In the genomic region with DNA sequence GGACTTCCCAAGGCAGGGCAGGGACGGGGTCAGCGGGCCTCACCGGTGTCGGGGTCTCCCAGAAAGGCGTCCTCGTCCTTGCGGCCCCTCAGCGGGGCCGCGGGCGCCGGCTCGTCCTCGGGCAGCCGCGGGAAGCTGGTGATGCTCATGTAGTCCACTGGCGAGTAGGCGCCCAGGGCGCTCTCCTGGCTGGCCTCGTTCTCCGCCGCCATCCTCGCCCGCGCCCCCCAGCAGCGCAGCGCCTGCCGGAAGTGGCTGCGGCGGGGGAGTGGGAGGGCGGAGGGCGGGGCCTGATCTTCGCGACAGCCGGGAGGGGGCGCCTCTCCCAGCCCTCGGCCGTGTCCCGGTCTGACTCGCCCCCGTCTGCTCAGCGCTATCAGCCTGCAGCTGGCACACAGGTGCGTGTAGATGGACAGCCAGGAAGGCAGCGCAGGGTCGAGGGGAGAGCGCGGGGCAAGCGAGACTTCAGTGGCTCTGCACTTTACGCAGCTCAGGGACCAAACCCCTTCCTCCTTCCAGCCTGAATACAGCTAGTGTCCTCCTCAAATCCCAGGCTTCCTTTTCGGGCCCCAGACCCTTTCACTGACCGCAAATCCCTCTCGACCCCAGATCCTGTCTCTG, we compare ENCODE assay signal across 8 cellular contexts. TPM values are rescaled to one million over a fixed set of nuclear protein-coding genes. Genes with fewer than 3 reads are reported as not detected.
DNase-seq lines count a peak whose midpoint lies in the region; ATAC-seq, FAIRE-seq and TF ChIP-seq lines count a peak whose summit lies in the region.

A gene with protein sequence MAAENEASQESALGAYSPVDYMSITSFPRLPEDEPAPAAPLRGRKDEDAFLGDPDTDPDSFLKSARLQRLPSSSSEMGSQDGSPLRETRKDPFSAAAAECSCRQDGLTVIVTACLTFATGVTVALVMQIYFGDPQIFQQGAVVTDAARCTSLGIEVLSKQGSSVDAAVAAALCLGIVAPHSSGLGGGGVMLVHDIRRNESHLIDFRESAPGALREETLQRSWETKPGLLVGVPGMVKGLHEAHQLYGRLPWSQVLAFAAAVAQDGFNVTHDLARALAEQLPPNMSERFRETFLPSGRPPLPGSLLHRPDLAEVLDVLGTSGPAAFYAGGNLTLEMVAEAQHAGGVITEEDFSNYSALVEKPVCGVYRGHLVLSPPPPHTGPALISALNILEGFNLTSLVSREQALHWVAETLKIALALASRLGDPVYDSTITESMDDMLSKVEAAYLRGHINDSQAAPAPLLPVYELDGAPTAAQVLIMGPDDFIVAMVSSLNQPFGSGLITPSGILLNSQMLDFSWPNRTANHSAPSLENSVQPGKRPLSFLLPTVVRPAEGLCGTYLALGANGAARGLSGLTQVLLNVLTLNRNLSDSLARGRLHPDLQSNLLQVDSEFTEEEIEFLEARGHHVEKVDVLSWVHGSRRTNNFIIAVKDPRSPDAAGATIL (minus strand): TSS at position 253 of the 621 bp plus-strand sequence. CDS start 41 bp downstream, at position 212.

- H3K4me3 Mint-ChIP-seq in dendritic cell treated with granulocyte-macrophage colony-stimulating factor and Interleukin-4, amounts not matched to agents 40 ng/mL and 50 ng/mL, for 4 days, result peak within 1 kb of the TSS; percentile 82

- H3K4me1 ChIP-seq in HepG2 (ENCODE audit: insufficient read depth, low read length), result peaks cover 46% of the 10 kb centered on the region

- peak within 1 kb of the TSS; percentile 67 for H3K27ac Mint-ChIP-seq in dendritic cell treated with granulocyte-macrophage colony-stimulating factor and Interleukin-4, amounts not matched to agents 40 ng/mL and 50 ng/mL, for 4 days

- H3K79me2 ChIP-seq in HepG2 (ENCODE audit: insufficient read depth, low read length), result peaks cover 18% of the 10 kb centered on the region

- H3K4me3 ChIP-seq in GM08714 (ENCODE audit: low read length), result peak within 1 kb of the TSS; percentile 42
- H3K4me3 ChIP-seq in HepG2 (replicated peaks in 1 of 3; ENCODE audit: insufficient read depth in 1 of 3, low read depth in 2 of 3, low read length in 3 of 3), result peak within 1 kb of the TSS; percentile 69 to 83 (median 72)

- TF ChIP-seq POLR2A in HepG2 (IDR thresholded peaks at IDR 0.05; ENCODE audit: insufficient read depth in 1 of 2, low read depth in 2 of 2, low read length in 2 of 2), result peak; percentile 37 to 89; a peak in 3 of 4 replicates

- no TSS peak for BruUV-seq in HepG2 (replicated peaks; lab: Mats Ljungman, UMichigan)

- H3K9me3 Mint-ChIP-seq in dendritic cell treated with granulocyte-macrophage colony-stimulating factor and Interleukin-4, amounts not matched to agents 40 ng/mL and 50 ng/mL, for 4 days, result no peaks in the 10 kb centered on the region

- POLR2A ChIA-PET in HepG2 (lab: Yijun Ruan, JAX), result interaction anchor here (0.6 to 1.9 kb wide), 3 partner anchors 47 to 221 kb away, joined by 3 to 11 read pairs (median 6); a partner anchor contains a TSS

- peaks cover 8% of the 10 kb centered on the region for H3K36me3 Mint-ChIP-seq in dendritic cell treated with granulocyte-macrophage colony-stimulating factor and Interleukin-4, amounts not matched to agents 40 ng/mL and 50 ng/mL, for 4 days (ENCODE audit: low read depth)

- H3K36me3 ChIP-seq in HepG2 (replicated peaks in 1 of 2; ENCODE audit: control insufficient read depth in 1 of 2, insufficient read depth in 2 of 2, low read length in 2 of 2), result no peaks in the 10 kb centered on the region

- no peaks in the 10 kb centered on the region for H4K20me1 ChIP-seq in HepG2 (ENCODE audit: insufficient read depth, low read length)

- H3K9me3 ChIP-seq in HepG2 (ENCODE audit: low read length), result no peaks in the 10 kb centered on the region

- H3K27me3 Mint-ChIP-seq in dendritic cell treated with granulocyte-macrophage colony-stimulating factor and Interleukin-4, amounts not matched to agents 40 ng/mL and 50 ng/mL, for 4 days, result peaks cover 10% of the 10 kb centered on the region

- CTCF ChIA-PET in HepG2 (lab: Yijun Ruan, JAX; ENCODE audit: low intra/inter-chr PET ratio, low total read pairs), result interaction anchor here (1.3 to 6.7 kb wide), 5 partner anchors 75 to 397 kb away, joined by 5 to 123 read pairs (median 7); a partner anchor contains a TSS

- H3K27me3 ChIP-seq in HepG2 (ENCODE audit: control insufficient read depth in 1 of 2, insufficient read depth in 2 of 2, low read length in 2 of 2), result peaks cover 0 to 5% of the 10 kb centered on the region in 2 experiments; a peak in 1 of 5 replicates

- TF ChIP-seq EP300 in HepG2 (IDR thresholded peaks at IDR 0.05; ENCODE audit: low read depth in 2 of 2, low read length in 2 of 2), result no peak; a peak in 2 of 4 replicates
- TF ChIP-seq EP300 in HepG2 (CRISPR knock-in tag; IDR thresholded peaks at IDR 0.05; ENCODE audit: borderline replicate concordance), result no peak

- peak; percentile 99 for TF ChIP-seq CTCF in HepG2 (CRISPR knock-in tag; IDR thresholded peaks at IDR 0.05)

- ATAC-seq in HG03159 (IDR thresholded peaks at IDR 0.05; ENCODE audit: unreplicated experiment) (peak; percentile 44), HepG2 (peak; percentile 71), GM18861 (IDR thresholded peaks at IDR 0.05; ENCODE audit: unreplicated experiment) (no peak)

- peak; percentile 66 for TF ChIP-seq RAD21 in HepG2 (CRISPR knock-in tag; IDR thresholded peaks at IDR 0.05)

- FAIRE-seq in HepG2 (lab: Jason Lieb, UNC), result no peak

- intact Hi-C loops in dendritic cell treated with granulocyte-macrophage colony-stimulating factor and Interleukin-4, amounts not matched to agents 40 ng/mL and 50 ng/mL, for 4 days (cut with micrococcal nuclease), result no loop called here
- intact Hi-C loops in HepG2 (cut with micrococcal nuclease; ENCODE audit: unreplicated experiment), result no loop called here

- H3K4me2 ChIP-seq in HepG2 (ENCODE audit: low read depth, low read length), result peak within 1 kb of the TSS; percentile 99

- WGBS in HepG2 (ENCODE audit: low lambda C conversion rate), result 3% methylated on average over 23 of the region's 52 CpGs

- in situ Hi-C loops in HepG2 (cut with HindIII; ENCODE audit: extremely low pct_ligation_motif_present, low pct_unique_long_range_greater_than_20kb), result loop anchor here (5.0 to 10.0 kb wide), 3 partner anchors 85 to 392 kb away; a partner anchor contains a TSS

- H3K4me1 Mint-ChIP-seq in dendritic cell treated with granulocyte-macrophage colony-stimulating factor and Interleukin-4, amounts not matched to agents 40 ng/mL and 50 ng/mL, for 4 days (ENCODE audit: low read depth), result peaks cover 58% of the 10 kb centered on the region

- H3K9ac ChIP-seq in HepG2 (ENCODE audit: insufficient read depth, low read depth, low read length), result peak within 1 kb of the TSS; percentile 69

- peak within 1 kb of the TSS; percentile 73 for H2AFZ ChIP-seq in HepG2 (ENCODE audit: low read length)

- DNase-seq in NCI-H524 (lab: John Stamatoyannopoulos, UW) (peak; percentile 69 to 86), HepG2 (ENCODE audit: low spot score) (peak; percentile 81)
- peak; percentile 83 to 84 for DNase-seq in activated CD4-positive, alpha-beta T cell treated with anti-CD3 and anti-CD28 coated beads, Interleukin-2, amount 50 U/mL, for 24 hours (ENCODE audit: low read depth in 1 of 2, low spot score in 1 of 2)
- DNase-seq in stimulated activated CD4-positive, alpha-beta T cell treated with anti-CD3 and anti-CD28 coated beads, Interleukin-2, amount 100 ng/mL, for 4 hours (ENCODE audit: low read depth), result peak; percentile 85

- no peak within 1 kb of the TSS for H3K27ac ChIP-seq in HepG2 (ENCODE audit: extremely low read length, insufficient read depth, low read length)

TF ChIP-seq in HepG2, 621 proteins besides CTCF, POLR2A, EP300 and RAD21 (continues in another document):
- TF ChIP-seq GLI4 (CRISPR knock-in tag; IDR thresholded peaks at IDR 0.05; ENCODE audit: borderline replicate concordance), result peak; percentile 19; the same call in 1 of the 2 replicates
- TF ChIP-seq ZSCAN31 (CRISPR knock-in tag; IDR thresholded peaks at IDR 0.05; ENCODE audit: low read depth), result peak; percentile 99
- TF ChIP-seq ZSCAN21 (CRISPR knock-in tag; IDR thresholded peaks at IDR 0.05; ENCODE audit: borderline replicate concordance), result peak; percentile 68; the same call in 1 of the 2 replicates
- TF ChIP-seq ZSCAN20 (CRISPR knock-in tag; IDR thresholded peaks at IDR 0.05; ENCODE audit: borderline replicate concordance), result 0 out of 2 replicates have a peak, but pooled peaks have one; percentile 14
- peak; percentile 75; the same call in 1 of the 2 replicates for TF ChIP-seq ZNF589 (CRISPR knock-in tag; conservative IDR thresholded peaks at IDR 0.05)

RNA-seq across cellular contexts. Expression of the gene that starts here (rescaled TPM):
- 1.9 and 6.6 TPM in 2 replicates for total RNA-seq in HepG2 (2016; rRNA removed; fragmentation: Illumina TruSeq; extraction: Trizol)
- 0.97 and 1.8 TPM in 2 replicates for total RNA-seq in HepG2 (2016; cell fraction: cytosol; rRNA removed; fragmentation: Illumina TruSeq; extraction: Trizol; ENCODE audit: low read depth)
- 2.1 and 7.0 TPM in 2 replicates for total RNA-seq in HepG2 (2016; cell fraction: insoluble cytoplasmic fraction; rRNA removed; fragmentation: Illumina TruSeq; extraction: Trizol)
- total RNA-seq in HepG2 (2016; cell fraction: membrane; rRNA removed; fragmentation: Illumina TruSeq; extraction: Trizol), result 1.3 and 1.9 TPM in 2 replicates
- 13.6 and 13.8 TPM in 2 replicates for total RNA-seq in HepG2 (2016; cell fraction: nucleus; rRNA removed; fragmentation: Illumina TruSeq; extraction: Trizol)
- polyA plus RNA-seq in HepG2 (2011; rRNA removed), result 23.0 and 35.3 TPM in 2 replicates
- polyA plus RNA-seq in HepG2 (2011; cell fraction: cytosol; rRNA removed), result 8.5 and 11.9 TPM in 2 replicates
- polyA plus RNA-seq in HepG2 (2011; cell fraction: nucleus; rRNA removed), result 155 and 166 TPM in 2 replicates
- polyA plus RNA-seq in HepG2 (2012), result 16.1 and 18.7 TPM in 2 replicates
- polyA plus RNA-seq in HepG2 (2016; cell fraction: cytosol; fragmentation: Illumina TruSeq; extraction: Trizol; ENCODE audit: low read depth), result 2.2 and 2.3 TPM in 2 replicates
- polyA plus RNA-seq in HepG2 (2016; cell fraction: insoluble cytoplasmic fraction; fragmentation: Illumina TruSeq; extraction: Trizol; ENCODE audit: low read depth), result 3.9 and 4.4 TPM in 2 replicates
- polyA plus RNA-seq in HepG2 (2016; cell fraction: membrane; fragmentation: Illumina TruSeq; extraction: Trizol; ENCODE audit: low read depth), result 2.5 and 2.7 TPM in 2 replicates
- polyA plus RNA-seq in HepG2 (2016; cell fraction: nucleus; fragmentation: Illumina TruSeq; extraction: Trizol; ENCODE audit: insufficient read depth, low read depth), result 54.9 and 57.9 TPM in 2 replicates
- polyA minus RNA-seq in HepG2 (2011; rRNA and poly(A)+ RNA removed; ENCODE audit: low replicate concordance), result 0.12 and 38.2 TPM in 2 replicates
- polyA minus RNA-seq in HepG2 (2011; cell fraction: cytosol; rRNA and poly(A)+ RNA removed), result 6.3 and 6.5 TPM in 2 replicates
- polyA minus RNA-seq in HepG2 (2011; cell fraction: nucleus; rRNA and poly(A)+ RNA removed), result 31.0 and 37.2 TPM in 2 replicates
